1 cellular context compared by ENCODE assay signal in the genomic region with DNA sequence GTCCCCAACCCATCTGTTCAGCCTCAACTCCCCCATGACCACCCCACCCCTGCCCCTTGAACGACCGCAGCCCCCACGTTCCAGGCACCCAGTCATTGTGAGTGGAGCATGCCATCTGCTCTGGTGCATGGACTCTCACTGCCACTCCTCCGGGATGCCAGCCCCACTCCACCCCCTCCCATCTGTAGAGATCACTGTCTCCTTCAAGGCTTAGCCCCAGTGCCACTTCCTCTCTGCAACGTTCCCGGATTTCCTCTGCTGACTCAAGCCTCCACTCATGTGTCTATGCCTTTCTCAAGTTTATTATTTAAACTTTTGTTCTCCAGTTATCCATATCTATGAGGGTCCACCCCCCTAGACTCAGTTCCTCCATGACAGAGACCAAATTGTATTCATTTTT.
TF ChIP-seq lines count a peak whose summit lies in the region.

No MANE protein-coding gene starts in this region.

TF ChIP-seq in SK-N-SH, 30 proteins besides CTCF, POLR2A, EP300 and RAD21 (continued from another document):
- TF ChIP-seq, protein P1, sequence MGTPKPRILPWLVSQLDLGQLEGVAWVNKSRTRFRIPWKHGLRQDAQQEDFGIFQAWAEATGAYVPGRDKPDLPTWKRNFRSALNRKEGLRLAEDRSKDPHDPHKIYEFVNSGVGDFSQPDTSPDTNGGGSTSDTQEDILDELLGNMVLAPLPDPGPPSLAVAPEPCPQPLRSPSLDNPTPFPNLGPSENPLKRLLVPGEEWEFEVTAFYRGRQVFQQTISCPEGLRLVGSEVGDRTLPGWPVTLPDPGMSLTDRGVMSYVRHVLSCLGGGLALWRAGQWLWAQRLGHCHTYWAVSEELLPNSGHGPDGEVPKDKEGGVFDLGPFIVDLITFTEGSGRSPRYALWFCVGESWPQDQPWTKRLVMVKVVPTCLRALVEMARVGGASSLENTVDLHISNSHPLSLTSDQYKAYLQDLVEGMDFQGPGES (IDR thresholded peaks at IDR 0.05; ENCODE audit: low read depth, low read length), result no peak
- TF ChIP-seq, protein P2, sequence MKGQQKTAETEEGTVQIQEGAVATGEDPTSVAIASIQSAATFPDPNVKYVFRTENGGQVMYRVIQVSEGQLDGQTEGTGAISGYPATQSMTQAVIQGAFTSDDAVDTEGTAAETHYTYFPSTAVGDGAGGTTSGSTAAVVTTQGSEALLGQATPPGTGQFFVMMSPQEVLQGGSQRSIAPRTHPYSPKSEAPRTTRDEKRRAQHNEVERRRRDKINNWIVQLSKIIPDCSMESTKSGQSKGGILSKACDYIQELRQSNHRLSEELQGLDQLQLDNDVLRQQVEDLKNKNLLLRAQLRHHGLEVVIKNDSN (IDR thresholded peaks at IDR 0.05; ENCODE audit: borderline replicate concordance, low read depth), result no peak
- TF ChIP-seq EZH2phosphoT487 (IDR thresholded peaks at IDR 0.05; ENCODE audit: borderline replicate concordance, low read depth) (no peak), TAF1 (IDR thresholded peaks at IDR 0.05; ENCODE audit: borderline replicate concordance, low read depth, low read length) (no peak), SIN3A (IDR thresholded peaks at IDR 0.05; ENCODE audit: borderline replicate concordance, low read depth, low read length) (no peak), CHD2 (IDR thresholded peaks at IDR 0.05; ENCODE audit: low read length, partially characterized antibody) (no peak), POLR2AphosphoS5 (IDR thresholded peaks at IDR 0.05; ENCODE audit: low read depth, low read length) (no peak), FOXM1 (IDR thresholded peaks at IDR 0.05; ENCODE audit: low read depth) (no peak), TCF12 (IDR thresholded peaks at IDR 0.05) (peak; percentile 54), MEF2A (IDR thresholded peaks at IDR 0.05; ENCODE audit: borderline replicate concordance, low read depth) (no peak)
- TF ChIP-seq, protein P3, sequence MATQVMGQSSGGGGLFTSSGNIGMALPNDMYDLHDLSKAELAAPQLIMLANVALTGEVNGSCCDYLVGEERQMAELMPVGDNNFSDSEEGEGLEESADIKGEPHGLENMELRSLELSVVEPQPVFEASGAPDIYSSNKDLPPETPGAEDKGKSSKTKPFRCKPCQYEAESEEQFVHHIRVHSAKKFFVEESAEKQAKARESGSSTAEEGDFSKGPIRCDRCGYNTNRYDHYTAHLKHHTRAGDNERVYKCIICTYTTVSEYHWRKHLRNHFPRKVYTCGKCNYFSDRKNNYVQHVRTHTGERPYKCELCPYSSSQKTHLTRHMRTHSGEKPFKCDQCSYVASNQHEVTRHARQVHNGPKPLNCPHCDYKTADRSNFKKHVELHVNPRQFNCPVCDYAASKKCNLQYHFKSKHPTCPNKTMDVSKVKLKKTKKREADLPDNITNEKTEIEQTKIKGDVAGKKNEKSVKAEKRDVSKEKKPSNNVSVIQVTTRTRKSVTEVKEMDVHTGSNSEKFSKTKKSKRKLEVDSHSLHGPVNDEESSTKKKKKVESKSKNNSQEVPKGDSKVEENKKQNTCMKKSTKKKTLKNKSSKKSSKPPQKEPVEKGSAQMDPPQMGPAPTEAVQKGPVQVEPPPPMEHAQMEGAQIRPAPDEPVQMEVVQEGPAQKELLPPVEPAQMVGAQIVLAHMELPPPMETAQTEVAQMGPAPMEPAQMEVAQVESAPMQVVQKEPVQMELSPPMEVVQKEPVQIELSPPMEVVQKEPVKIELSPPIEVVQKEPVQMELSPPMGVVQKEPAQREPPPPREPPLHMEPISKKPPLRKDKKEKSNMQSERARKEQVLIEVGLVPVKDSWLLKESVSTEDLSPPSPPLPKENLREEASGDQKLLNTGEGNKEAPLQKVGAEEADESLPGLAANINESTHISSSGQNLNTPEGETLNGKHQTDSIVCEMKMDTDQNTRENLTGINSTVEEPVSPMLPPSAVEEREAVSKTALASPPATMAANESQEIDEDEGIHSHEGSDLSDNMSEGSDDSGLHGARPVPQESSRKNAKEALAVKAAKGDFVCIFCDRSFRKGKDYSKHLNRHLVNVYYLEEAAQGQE (IDR thresholded peaks at IDR 0.05; ENCODE audit: low read depth, low read length), result no peak
- TF ChIP-seq, protein P4, sequence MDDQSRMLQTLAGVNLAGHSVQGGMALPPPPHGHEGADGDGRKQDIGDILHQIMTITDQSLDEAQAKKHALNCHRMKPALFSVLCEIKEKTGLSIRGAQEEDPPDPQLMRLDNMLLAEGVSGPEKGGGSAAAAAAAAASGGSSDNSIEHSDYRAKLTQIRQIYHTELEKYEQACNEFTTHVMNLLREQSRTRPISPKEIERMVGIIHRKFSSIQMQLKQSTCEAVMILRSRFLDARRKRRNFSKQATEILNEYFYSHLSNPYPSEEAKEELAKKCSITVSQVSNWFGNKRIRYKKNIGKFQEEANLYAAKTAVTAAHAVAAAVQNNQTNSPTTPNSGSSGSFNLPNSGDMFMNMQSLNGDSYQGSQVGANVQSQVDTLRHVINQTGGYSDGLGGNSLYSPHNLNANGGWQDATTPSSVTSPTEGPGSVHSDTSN (IDR thresholded peaks at IDR 0.05), result 0 out of 2 replicates have a peak, but pooled peaks have one; percentile 24
